16 cellular contexts compared by ENCODE assay signal in the genomic region with DNA sequence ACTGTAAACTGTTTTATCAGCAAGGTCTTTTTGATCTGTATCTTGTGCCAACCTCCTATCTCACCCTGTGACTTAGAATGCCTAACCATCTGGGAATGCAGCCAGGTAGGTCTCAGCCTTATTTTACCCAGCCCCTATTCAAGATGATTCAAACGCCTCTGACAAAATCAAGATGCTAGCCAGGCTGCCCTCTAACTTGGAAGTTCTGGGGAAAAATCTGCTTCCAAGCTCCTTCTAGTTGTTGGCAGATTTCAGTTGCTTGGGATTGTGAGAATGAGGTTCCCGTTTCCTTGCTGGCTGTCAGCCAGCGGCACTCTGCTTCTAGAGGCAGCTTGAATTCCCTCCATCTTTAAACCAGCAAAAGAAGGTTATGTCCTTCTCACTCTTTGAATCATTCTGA. TPM values are rescaled to one million over a fixed set of nuclear protein-coding genes. Genes with fewer than 3 reads are reported as not detected.
DNase-seq lines count a peak whose midpoint lies in the region; ATAC-seq and TF ChIP-seq lines count a peak whose summit lies in the region.
"Had no signal": no experiment of that assay in that cellular context is flagged by ENCODE, and none has a peak within 500 bp of the region (broad histone marks: within the 10 kb centered on the region; RNA-seq: fewer than 3 reads in every experiment).

No MANE protein-coding gene starts in this region.

- in situ Hi-C loops in IMR-90 (cut with MboI; ENCODE audit: low sequenced_read_pairs), result no loop called here

- intact Hi-C loops in IMR-90 (cut with micrococcal nuclease) (no loop called here), left lung (cut with DNase I) (no loop called here)

- H2AK5ac ChIP-seq in IMR-90 (ENCODE audit: low read depth, low read length), result no peak overlapping the region

- H2BK20ac ChIP-seq in IMR-90 (ENCODE audit: low read depth, low read length), result no peak overlapping the region

- H3K9me1 ChIP-seq in IMR-90 (ENCODE audit: insufficient read depth, low read length), result no peaks in the 10 kb centered on the region

- H3K56ac ChIP-seq in IMR-90 (ENCODE audit: extremely low read depth, insufficient read depth, low read length), result no peak overlapping the region

- no peak overlapping the region for H3K23ac ChIP-seq in IMR-90 (ENCODE audit: low read depth, low read length)

- POLR2A ChIA-PET in IMR-90 (lab: Charles Lee; ENCODE audit: unreplicated experiment), result no interaction called here

- no peaks in the 10 kb centered on the region for H4K20me1 ChIP-seq in IMR-90 (ENCODE audit: insufficient read depth, low read length)

- H2AK9ac ChIP-seq in IMR-90 (replicated peaks; ENCODE audit: low read depth, low read length, poor library complexity), result no peak overlapping the region

- TF ChIP-seq POLR2A in IMR-90 (IDR thresholded peaks at IDR 0.05; ENCODE audit: low read depth, low read length), result no peak

- no peak overlapping the region for H3K14ac ChIP-seq in IMR-90 (replicated peaks; ENCODE audit: low read depth, low read length)

- no peak for TF ChIP-seq CTCF in AG10803 (conservative IDR thresholded peaks at IDR 0.05; ENCODE audit: low read length)
- no peak for TF ChIP-seq CTCF in IMR-90 (conservative IDR thresholded peaks at IDR 0.05; ENCODE audit: low read depth, low read length)
- no peak for TF ChIP-seq CTCF in choroid plexus epithelial cell (conservative IDR thresholded peaks at IDR 0.05; ENCODE audit: low read depth, low read length)
- TF ChIP-seq CTCF in left lung (IDR thresholded peaks at IDR 0.05), result no peak

- H3K36me3 ChIP-seq in IMR-90 (ENCODE audit: control insufficient read depth, insufficient read depth, low read length) (no peaks in the 10 kb centered on the region), left lung (no peaks in the 10 kb centered on the region)
- H3K36me3 ChIP-seq: vagina, WERI-Rb-1 had no signal

- H3K27ac ChIP-seq in IMR-90 (ENCODE audit: insufficient read depth, low read length), result no peak overlapping the region
- H3K27ac ChIP-seq in left lung, result no peak overlapping the region
- H3K27ac ChIP-seq: vagina, WERI-Rb-1 had no signal

- H3K9me3 ChIP-seq in IMR-90 (ENCODE audit: control insufficient read depth, insufficient read depth, low read length) (no peaks in the 10 kb centered on the region), left lung (no peaks in the 10 kb centered on the region)
- H3K9me3 ChIP-seq: vagina had no signal

- dilution Hi-C loops in IMR-90 (cut with HindIII; ENCODE audit: low sequenced_read_pairs, unreplicated experiment), result no loop called here

- WGBS in IMR-90 (ENCODE audit: extremely low coverage in 2 of 2, insufficient read length in 1 of 2), 2 experiments, result no CpG with 5 or more reads among the region's 3 CpGs

- H4K8ac ChIP-seq in IMR-90 (ENCODE audit: low read depth in 2 of 2, low read length in 2 of 2), result no peak overlapping the region

- CTCF ChIA-PET in IMR-90 (lab: Yijun Ruan, JAX), result no interaction called here

- no peak overlapping the region for H3K9ac ChIP-seq in IMR-90 (ENCODE audit: low read depth, low read length)

- no peaks in the 10 kb centered on the region for H3K4me1 ChIP-seq in IMR-90 (ENCODE audit: control insufficient read depth, insufficient read depth, low read length)
- no peaks in the 10 kb centered on the region for H3K4me1 ChIP-seq in left lung
- H3K4me1 ChIP-seq: vagina had no signal

- no peak overlapping the region for H2BK15ac ChIP-seq in IMR-90 (ENCODE audit: low read depth, low read length)

- no peak overlapping the region for H3K4ac ChIP-seq in IMR-90 (ENCODE audit: low read depth, low read length)

- ATAC-seq in IMR-90 (ENCODE audit: low read depth) (peak; percentile 27; the same call in 1 of the 2 replicates), left lung (peak; percentile 43), HG03039 (IDR thresholded peaks at IDR 0.05; ENCODE audit: unreplicated experiment) (no peak), GM21576 (IDR thresholded peaks at IDR 0.05; ENCODE audit: unreplicated experiment) (no peak), GM18519 (IDR thresholded peaks at IDR 0.05; ENCODE audit: low FRiP score, unreplicated experiment) (no peak)

- H3K4me2 ChIP-seq in IMR-90 (ENCODE audit: low read depth, low read length), result no peak overlapping the region

- no peak overlapping the region for H3K4me3 ChIP-seq in AG10803 (ENCODE audit: low read length)
- H3K4me3 ChIP-seq in IMR-90 (ENCODE audit: insufficient read depth, low read depth, low read length), result no peak overlapping the region
- H3K4me3 ChIP-seq in choroid plexus epithelial cell (ENCODE audit: low read depth, low read length), result no peak overlapping the region
- no peak overlapping the region for H3K4me3 ChIP-seq in left lung
- H3K4me3 ChIP-seq: vagina had no signal

- no peak overlapping the region for H4K91ac ChIP-seq in IMR-90 (ENCODE audit: insufficient read depth, low read depth, low read length)

- no peak overlapping the region for H2BK5ac ChIP-seq in IMR-90 (ENCODE audit: low read depth, low read length, poor library complexity, severe bottlenecking)

- no peaks in the 10 kb centered on the region for H3K79me1 ChIP-seq in IMR-90 (ENCODE audit: low read depth in 1 of 2, low read length in 2 of 2)

- no peak overlapping the region for H3K18ac ChIP-seq in IMR-90 (ENCODE audit: low read depth, low read length)

- DNase-seq in AG10803 (ENCODE audit: low read depth) (peak; percentile 25), IMR-90 (peak; percentile 26), choroid plexus epithelial cell (ENCODE audit: low read depth) (peak; percentile 36), left lung (peak in 1 of 2 donors; percentile 39), A172 (ENCODE audit: low spot score) (no peak)
- DNase-seq: cortex of kidney; foreskin melanocyte; NCI-H1694; stimulated activated CD4-positive, alpha-beta T cell treated with anti-CD3 and anti-CD28 coated beads, Interleukin-2, amount 100 ng/mL, for 24 hours; WERI-Rb-1 had no signal

- TF ChIP-seq RAD21 in IMR-90 (IDR thresholded peaks at IDR 0.05; ENCODE audit: low read length), result no peak

- BruUV-seq in IMR-90 (replicated peaks; lab: Mats Ljungman, UMichigan), result no TSS peak

- no peak overlapping the region for H4K5ac ChIP-seq in IMR-90 (ENCODE audit: low read depth, low read length)

- H2AFZ ChIP-seq in IMR-90 (replicated peaks; ENCODE audit: low read length, poor library complexity), result no peak overlapping the region

- H3K27me3 ChIP-seq in IMR-90 (ENCODE audit: control insufficient read depth, insufficient read depth, low read length) (peaks cover 4% of the 10 kb centered on the region), left lung (peaks cover 0 to 15% of the 10 kb centered on the region in 2 donors)
- H3K27me3 ChIP-seq: vagina had no signal

- H2BK120ac ChIP-seq in IMR-90 (ENCODE audit: low read depth, low read length), result no peak overlapping the region

TF ChIP-seq in IMR-90, 13 proteins besides CTCF, POLR2A, EP300 and RAD21:
- TF ChIP-seq CEBPB (IDR thresholded peaks at IDR 0.05; ENCODE audit: low read depth, low read length), result no peak
- no peak for TF ChIP-seq FOS (IDR thresholded peaks at IDR 0.05; ENCODE audit: low read depth, low read length)
- no peak for TF ChIP-seq MAFK (IDR thresholded peaks at IDR 0.05; ENCODE audit: low read depth, low read length)

RNA-seq across cellular contexts. Expression of gene LUZP4, which starts 34.7 kb away (rescaled TPM):
- total RNA-seq in IMR-90 (2012; rRNA removed) (not detected in 2 replicates), left lung (not detected)
- not detected in 2 replicates for polyA plus RNA-seq in IMR-90 (2012; rRNA removed)
- polyA plus RNA-seq in IMR-90 (2012; cell fraction: cytosol; rRNA removed), result not detected in 2 replicates
- polyA plus RNA-seq in IMR-90 (2012; cell fraction: nucleus; rRNA removed; ENCODE audit: low replicate concordance), result not detected in 2 replicates
- not detected in 2 replicates for total RNA-seq in A172 (2014; rRNA removed; shearing (Covaris generic))
- total RNA-seq: activated CD8-positive, alpha-beta memory T cell treated with anti-CD3 and anti-CD28 coated beads for 36 hours; progenitor cell of endocrine pancreas; vagina had no signal

Comparison
In these comparisons a context has a peak if more than half of its experiments do, and no peak if none do; other contexts are left out.
1. ATAC-seq: peak in IMR-90 (single experiment) and left lung (single experiment); none in HG03039 (single experiment), GM21576 (single experiment) and GM18519 (single experiment).